In the genomic region with DNA sequence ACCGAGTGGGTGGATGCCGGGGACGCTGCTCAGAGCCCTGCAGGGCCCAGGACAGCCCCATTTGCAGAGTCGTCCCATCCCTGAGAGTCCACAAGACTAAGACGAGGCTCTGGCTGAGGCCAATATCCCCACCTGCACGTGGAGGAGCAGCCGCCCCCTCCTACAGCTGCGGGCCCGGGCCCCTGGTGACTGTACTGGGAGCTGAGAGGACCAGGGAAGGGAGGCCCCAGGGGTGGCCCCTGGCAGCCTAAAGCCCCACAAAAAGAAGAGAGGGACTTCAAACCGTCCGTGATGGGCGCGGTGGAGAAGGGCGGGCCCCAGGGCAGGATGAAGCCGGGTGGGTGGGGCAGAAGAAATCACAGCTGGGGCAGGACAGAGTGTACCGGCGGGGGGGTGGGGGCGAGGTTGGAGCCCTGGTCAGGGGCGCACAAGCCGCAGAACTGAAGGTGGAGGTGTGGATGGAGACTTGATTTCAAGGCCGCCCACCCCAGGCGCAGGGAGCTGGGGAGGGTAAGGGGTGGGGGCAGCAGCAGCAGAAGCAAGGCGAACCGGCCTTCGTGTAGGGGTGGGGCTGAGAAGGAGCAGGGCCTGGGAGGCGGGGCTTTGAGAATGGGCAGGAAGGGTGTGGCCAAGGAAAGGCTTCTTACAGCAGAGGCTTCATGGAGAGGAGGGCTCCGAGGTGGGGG, we compare ENCODE assay signal across 7 cellular contexts. TPM values are rescaled to one million over a fixed set of nuclear protein-coding genes. Genes with fewer than 3 reads are reported as not detected.
DNase-seq lines count a peak whose midpoint lies in the region; ATAC-seq lines count a peak whose summit lies in the region.
"Had no signal": no experiment of that assay in that cellular context is flagged by ENCODE, and none has a peak within 500 bp of the region (broad histone marks: within the 10 kb centered on the region; RNA-seq: fewer than 3 reads in every experiment).

No MANE protein-coding gene starts in this region.

- peak; percentile 47 to 48 for DNase-seq in SJCRH30
- peak; percentile 79 for DNase-seq in central memory CD4-positive, alpha-beta T cell
- no peak for DNase-seq in amniotic stem cell (lab: John Stamatoyannopoulos, UW)

- ATAC-seq in GM18511 (IDR thresholded peaks at IDR 0.05; ENCODE audit: unreplicated experiment): peak; percentile 49
- ATAC-seq in HG03460 (IDR thresholded peaks at IDR 0.05; ENCODE audit: unreplicated experiment): no peak

- no peak overlapping the region for H3K4me3 ChIP-seq in SJCRH30
- peak overlapping the region; percentile 32 for H3K4me3 ChIP-seq in rectal smooth muscle tissue (ENCODE audit: low read length)

- H3K27me3 ChIP-seq in SJCRH30 (no peaks in the 10 kb centered on the region), rectal smooth muscle tissue (ENCODE audit: control insufficient read depth, insufficient read depth, low read length) (no peaks in the 10 kb centered on the region)

- H3K27ac ChIP-seq in SJCRH30 (no peak overlapping the region), rectal smooth muscle tissue (ENCODE audit: low read depth, low read length) (peak overlapping the region; percentile 91)

- no peaks in the 10 kb centered on the region for H3K9me3 ChIP-seq in SJCRH30 (replicated peaks)

- peaks cover 10% of the 10 kb centered on the region; the same call in 1 of the 2 replicates for H3K36me3 ChIP-seq in SJCRH30
- H3K36me3 ChIP-seq in rectal smooth muscle tissue (ENCODE audit: control insufficient read depth, insufficient read depth, low read length): peaks cover 12% of the 10 kb centered on the region

- H3K4me1 ChIP-seq in SJCRH30 (no peaks in the 10 kb centered on the region), rectal smooth muscle tissue (ENCODE audit: control insufficient read depth, insufficient read depth, low read length) (peaks cover 18% of the 10 kb centered on the region)

- H3K9ac ChIP-seq in rectal smooth muscle tissue (ENCODE audit: low read length): peak overlapping the region; percentile 30

RNA-seq across cellular contexts. Expression of a gene that starts 12.9 kb away (rescaled TPM):
- total RNA-seq in SJCRH30 (2014; rRNA removed; shearing (Covaris generic)): 0.08 and 0.18 TPM in 2 replicates

RNA-seq across cellular contexts. Expression of a gene that starts 20.3 kb away (rescaled TPM):
- total RNA-seq in SJCRH30 (2014; rRNA removed; shearing (Covaris generic)): not detected in 2 replicates
- total RNA-seq: activated CD8-positive, alpha-beta memory T cell treated with anti-CD3 and anti-CD28 coated beads for 36 hours had no signal

RNA-seq across cellular contexts. Expression of a gene that starts 20.6 kb away (rescaled TPM):
- total RNA-seq in SJCRH30 (2014; rRNA removed; shearing (Covaris generic)): 19.6 and 21.3 TPM in 2 replicates

RNA-seq across cellular contexts. Expression of a gene that starts 20.9 kb away (rescaled TPM):
- not detected in 2 replicates for total RNA-seq in SJCRH30 (2014; rRNA removed; shearing (Covaris generic))
- total RNA-seq: activated CD8-positive, alpha-beta memory T cell treated with anti-CD3 and anti-CD28 coated beads for 36 hours had no signal

RNA-seq across cellular contexts. Expression of a gene that starts 31.6 kb away (rescaled TPM):
- not detected in 2 replicates for total RNA-seq in SJCRH30 (2014; rRNA removed; shearing (Covaris generic))
- total RNA-seq: activated CD8-positive, alpha-beta memory T cell treated with anti-CD3 and anti-CD28 coated beads for 36 hours had no signal
